11 cellular contexts compared by ENCODE assay signal in the genomic region with DNA sequence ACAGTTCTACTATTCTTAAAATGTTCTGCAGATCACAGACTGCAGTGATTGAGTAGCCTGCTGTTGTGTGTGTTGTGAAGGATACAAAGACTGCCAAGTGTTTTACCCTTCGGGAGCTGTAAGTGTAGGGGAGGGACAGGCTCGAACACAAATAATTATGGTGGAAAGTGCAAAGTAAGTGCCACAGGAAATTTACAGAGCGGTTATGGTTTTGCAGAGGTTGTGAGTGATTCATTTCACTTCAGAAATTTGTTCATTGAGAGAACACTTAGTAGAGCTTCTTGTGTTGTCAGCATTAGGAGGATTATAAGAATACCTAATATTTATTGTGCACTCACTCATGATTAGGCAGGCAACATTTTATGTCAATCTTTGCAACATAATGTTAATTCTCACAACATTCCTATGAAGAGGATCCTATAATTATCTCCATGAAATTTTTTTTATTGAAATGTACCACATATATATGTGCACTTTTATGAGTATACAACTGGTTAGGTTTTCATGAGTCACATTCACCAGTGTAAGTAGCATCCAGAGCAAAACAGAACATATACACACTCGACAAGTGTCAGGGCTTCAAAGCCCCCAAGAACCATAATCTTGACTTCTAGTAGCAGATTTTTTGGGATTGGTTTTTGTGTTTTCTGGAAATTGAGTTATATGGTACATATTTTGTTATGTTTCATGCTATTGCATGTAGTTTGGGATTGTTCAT.
DNase-seq lines count a peak whose midpoint lies in the region; ATAC-seq, FAIRE-seq and TF ChIP-seq lines count a peak whose summit lies in the region.
"Had no signal": no experiment of that assay in that cellular context is flagged by ENCODE, and none has a peak within 500 bp of the region (broad histone marks: within the 10 kb centered on the region; RNA-seq: fewer than 3 reads in every experiment).

No MANE protein-coding gene starts in this region.

- H3K4me3 ChIP-seq in GM12878, result peak overlapping the region; percentile 4; the same call in 1 of the 2 replicates

- no peak for DNase-seq in activated naive CD4-positive, alpha-beta T cell treated with anti-CD3 and anti-CD28 coated beads, Interleukin-2, amount 50 U/mL, for 72 hours (ENCODE audit: low spot score in 2 of 2)
- no peak for DNase-seq in activated naive CD4-positive, alpha-beta T cell treated with Interleukin-2 at 50 U/mL for 16 hours
- DNase-seq in GM12878 (ENCODE audit: low read depth, low spot score), result no peak
- no peak for DNase-seq in stimulated activated naive CD8-positive, alpha-beta T cell treated with anti-CD3 and anti-CD28 coated beads, Interleukin-15, Interleukin-2, amounts not matched to agents 100 U/mL and 50 U/mL, for 24 hours
- DNase-seq in H54 (ENCODE audit: insufficient read length, low spot score), result no peak
- DNase-seq in G401 (ENCODE audit: low spot score), result no peak
- DNase-seq: central memory CD4-positive, alpha-beta T cell; NCI-H774; substantia nigra had no signal

- peak overlapping the region; percentile 73 for H3K4me2 ChIP-seq in GM12878 (ENCODE audit: control insufficient read depth, insufficient read depth)

- BruUV-seq in GM12878 (replicated peaks; lab: Mats Ljungman, UMichigan), result no TSS peak

- in situ Hi-C loops in GM12878 (cut with MboI), result no loop called here
- in situ Hi-C loops in G401 (cut with HindIII; ENCODE audit: low sequenced_read_pairs), result no loop called here

- peaks cover 78% of the 10 kb centered on the region for H3K79me2 ChIP-seq in GM12878 (ENCODE audit: control insufficient read depth, insufficient read depth, low read length)

- POLR2A ChIA-PET in GM12878 (lab: Charles Lee), result interaction anchor here (0.8 to 5.0 kb wide), 8 partner anchors 14 to 81 kb away, joined by 3 to 46 read pairs (median 6); partner anchors contain the start of gene ARHGAP10

- peaks cover 37% of the 10 kb centered on the region for H3K4me1 ChIP-seq in GM12878 (ENCODE audit: control insufficient read depth, insufficient read depth, low read length)

- H3K9me3 ChIP-seq in GM12878 (replicated peaks; ENCODE audit: control insufficient read depth, insufficient read depth, low read length), result no peaks in the 10 kb centered on the region; the same call in 2 of the 3 replicates

- no peaks in the 10 kb centered on the region for H3K27me3 ChIP-seq in GM12878 (replicated peaks in 1 of 2; ENCODE audit: control insufficient read depth in 2 of 2, insufficient read depth in 2 of 2, low read length in 1 of 2)

- WGBS in GM12878 (ENCODE audit: insufficient coverage, insufficient replicate concordance, low lambda C conversion rate, missing lambda C conversion rate), result 9% methylated on average over 4 of the region's 4 CpGs

- H3K36me3 ChIP-seq in GM12878 (ENCODE audit: control insufficient read depth in 2 of 2, insufficient read depth in 2 of 2, low read length in 1 of 2), result no peaks in the 10 kb centered on the region; a peak in 2 of 4 replicates

- H3K27ac Mint-ChIP-seq in activated naive CD4-positive, alpha-beta T cell treated with anti-CD3 and anti-CD28 coated beads, Interleukin-2, amount 50 U/mL, for 72 hours, result no peak overlapping the region

- intact Hi-C loops in GM12878 (cut with micrococcal nuclease; ENCODE audit: unreplicated experiment), result no loop called here

- SMC1A ChIA-PET in GM12878 (lab: Charles Lee; ENCODE audit: uncharacterized antibody, unreplicated experiment), result interaction anchor here (0.8 to 6.0 kb wide), 22 partner anchors 8 to 177 kb away, joined by 3 to 64 read pairs (median 10); partner anchors contain the start of genes ARHGAP10 and TMEM184C

- no peaks in the 10 kb centered on the region for H3K36me3 Mint-ChIP-seq in activated naive CD4-positive, alpha-beta T cell treated with anti-CD3 and anti-CD28 coated beads, Interleukin-2, amount 50 U/mL, for 72 hours

- H3K9me3 Mint-ChIP-seq in activated naive CD4-positive, alpha-beta T cell treated with anti-CD3 and anti-CD28 coated beads, Interleukin-2, amount 50 U/mL, for 72 hours, result no peaks in the 10 kb centered on the region

- TF ChIP-seq POLR2A in GM12878 (IDR thresholded peaks at IDR 0.05; ENCODE audit: low read depth, low read length), result no peak
- TF ChIP-seq POLR2A in H54 (IDR thresholded peaks at IDR 0.05; ENCODE audit: low read depth, low read length), result no peak

- no peak overlapping the region; the same call in 1 of the 2 replicates for H2AFZ ChIP-seq in GM12878 (ENCODE audit: control insufficient read depth, low read depth, low read length)

- TF ChIP-seq EP300 in GM12878 (IDR thresholded peaks at IDR 0.05; ENCODE audit: borderline replicate concordance in 1 of 2, control insufficient read depth in 1 of 2, low read depth in 2 of 2, low read length in 2 of 2), result no peak; a peak in 1 of 4 replicates

- no peak overlapping the region for H3K9ac ChIP-seq in GM12878 (ENCODE audit: control insufficient read depth, insufficient read depth, low read length)

- ATAC-seq in activated naive CD4-positive, alpha-beta T cell treated with anti-CD3 and anti-CD28 coated beads, Interleukin-2, amount 50 U/mL, for 72 hours, result peak; percentile 67 to 93
- ATAC-seq in HG02981 (IDR thresholded peaks at IDR 0.05; ENCODE audit: unreplicated experiment) (peak; percentile 28), GM12878 (peak; percentile 65), GM21717 (IDR thresholded peaks at IDR 0.05; ENCODE audit: unreplicated experiment) (no peak)
- ATAC-seq in stimulated activated naive CD8-positive, alpha-beta T cell treated with anti-CD3 and anti-CD28 coated beads, Interleukin-15, Interleukin-2, amounts not matched to agents 100 U/mL and 50 U/mL, for 24 hours, result peak; percentile 87

- H4K20me1 ChIP-seq in GM12878 (ENCODE audit: control insufficient read depth, insufficient read depth), result no peaks in the 10 kb centered on the region

- TF ChIP-seq CTCF in GM12878 (IDR thresholded peaks at IDR 0.05 in 2 of 3, conservative IDR thresholded peaks at IDR 0.05 in 1 of 3; ENCODE audit: control insufficient read depth in 2 of 3, extremely low read depth in 1 of 3, insufficient read depth in 1 of 3, low read depth in 3 of 3, low read length in 3 of 3), result no peak

- CTCF ChIA-PET in GM12878 (lab: Yijun Ruan, JAX), result interaction anchor here (0.9 to 4.7 kb wide), 10 partner anchors 9 to 73 kb away, joined by 3 to 27 read pairs (median 6); no protein-coding TSS in a partner anchor

- RAD21 ChIA-PET in GM12878 (lab: Charles Lee; ENCODE audit: unreplicated experiment), result interaction anchor here (0.7 to 7.2 kb wide), 19 partner anchors 8 to 85 kb away, joined by 3 to 50 read pairs (median 4); partner anchors contain the start of gene ARHGAP10

- FAIRE-seq in GM12878 (lab: Jason Lieb, UNC), result no peak
- no peak for FAIRE-seq in H54 (lab: Jason Lieb, UNC)

- H3K27ac ChIP-seq in GM12878 (ENCODE audit: control insufficient read depth, insufficient read depth), result peak overlapping the region; percentile 72

- TF ChIP-seq RAD21 in GM12878 (IDR thresholded peaks at IDR 0.05; ENCODE audit: insufficient read depth, low read depth, low read length), result no peak

TF ChIP-seq in GM12878, 131 proteins besides CTCF, POLR2A, EP300 and RAD21 (continues in another document):
- TF ChIP-seq ZBED1 (IDR thresholded peaks at IDR 0.05; ENCODE audit: borderline replicate concordance), result 0 out of 2 replicates have a peak, but pooled peaks have one; percentile 33
- TF ChIP-seq BCL11A (IDR thresholded peaks at IDR 0.05; ENCODE audit: low read depth, low read length), result peak; percentile 23; the same call in 1 of the 2 replicates
- no peak for TF ChIP-seq ZBTB33 (IDR thresholded peaks at IDR 0.05)
- TF ChIP-seq BACH1 (IDR thresholded peaks at IDR 0.05; ENCODE audit: borderline replicate concordance), result no peak
- no peak for TF ChIP-seq CREB1 (IDR thresholded peaks at IDR 0.05; ENCODE audit: low read depth)
- TF ChIP-seq, protein P1, sequence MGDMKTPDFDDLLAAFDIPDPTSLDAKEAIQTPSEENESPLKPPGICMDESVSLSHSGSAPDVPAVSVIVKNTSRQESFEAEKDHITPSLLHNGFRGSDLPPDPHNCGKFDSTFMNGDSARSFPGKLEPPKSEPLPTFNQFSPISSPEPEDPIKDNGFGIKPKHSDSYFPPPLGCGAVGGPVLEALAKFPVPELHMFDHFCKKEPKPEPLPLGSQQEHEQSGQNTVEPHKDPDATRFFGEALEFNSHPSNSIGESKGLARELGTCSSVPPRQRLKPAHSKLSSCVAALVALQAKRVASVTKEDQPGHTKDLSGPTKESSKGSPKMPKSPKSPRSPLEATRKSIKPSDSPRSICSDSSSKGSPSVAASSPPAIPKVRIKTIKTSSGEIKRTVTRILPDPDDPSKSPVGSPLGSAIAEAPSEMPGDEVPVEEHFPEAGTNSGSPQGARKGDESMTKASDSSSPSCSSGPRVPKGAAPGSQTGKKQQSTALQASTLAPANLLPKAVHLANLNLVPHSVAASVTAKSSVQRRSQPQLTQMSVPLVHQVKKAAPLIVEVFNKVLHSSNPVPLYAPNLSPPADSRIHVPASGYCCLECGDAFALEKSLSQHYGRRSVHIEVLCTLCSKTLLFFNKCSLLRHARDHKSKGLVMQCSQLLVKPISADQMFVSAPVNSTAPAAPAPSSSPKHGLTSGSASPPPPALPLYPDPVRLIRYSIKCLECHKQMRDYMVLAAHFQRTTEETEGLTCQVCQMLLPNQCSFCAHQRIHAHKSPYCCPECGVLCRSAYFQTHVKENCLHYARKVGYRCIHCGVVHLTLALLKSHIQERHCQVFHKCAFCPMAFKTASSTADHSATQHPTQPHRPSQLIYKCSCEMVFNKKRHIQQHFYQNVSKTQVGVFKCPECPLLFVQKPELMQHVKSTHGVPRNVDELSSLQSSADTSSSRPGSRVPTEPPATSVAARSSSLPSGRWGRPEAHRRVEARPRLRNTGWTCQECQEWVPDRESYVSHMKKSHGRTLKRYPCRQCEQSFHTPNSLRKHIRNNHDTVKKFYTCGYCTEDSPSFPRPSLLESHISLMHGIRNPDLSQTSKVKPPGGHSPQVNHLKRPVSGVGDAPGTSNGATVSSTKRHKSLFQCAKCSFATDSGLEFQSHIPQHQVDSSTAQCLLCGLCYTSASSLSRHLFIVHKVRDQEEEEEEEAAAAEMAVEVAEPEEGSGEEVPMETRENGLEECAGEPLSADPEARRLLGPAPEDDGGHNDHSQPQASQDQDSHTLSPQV (IDR thresholded peaks at IDR 0.05), result no peak; the same call in 1 of the 2 replicates
